20 cellular contexts compared by ENCODE assay signal in the genomic region with DNA sequence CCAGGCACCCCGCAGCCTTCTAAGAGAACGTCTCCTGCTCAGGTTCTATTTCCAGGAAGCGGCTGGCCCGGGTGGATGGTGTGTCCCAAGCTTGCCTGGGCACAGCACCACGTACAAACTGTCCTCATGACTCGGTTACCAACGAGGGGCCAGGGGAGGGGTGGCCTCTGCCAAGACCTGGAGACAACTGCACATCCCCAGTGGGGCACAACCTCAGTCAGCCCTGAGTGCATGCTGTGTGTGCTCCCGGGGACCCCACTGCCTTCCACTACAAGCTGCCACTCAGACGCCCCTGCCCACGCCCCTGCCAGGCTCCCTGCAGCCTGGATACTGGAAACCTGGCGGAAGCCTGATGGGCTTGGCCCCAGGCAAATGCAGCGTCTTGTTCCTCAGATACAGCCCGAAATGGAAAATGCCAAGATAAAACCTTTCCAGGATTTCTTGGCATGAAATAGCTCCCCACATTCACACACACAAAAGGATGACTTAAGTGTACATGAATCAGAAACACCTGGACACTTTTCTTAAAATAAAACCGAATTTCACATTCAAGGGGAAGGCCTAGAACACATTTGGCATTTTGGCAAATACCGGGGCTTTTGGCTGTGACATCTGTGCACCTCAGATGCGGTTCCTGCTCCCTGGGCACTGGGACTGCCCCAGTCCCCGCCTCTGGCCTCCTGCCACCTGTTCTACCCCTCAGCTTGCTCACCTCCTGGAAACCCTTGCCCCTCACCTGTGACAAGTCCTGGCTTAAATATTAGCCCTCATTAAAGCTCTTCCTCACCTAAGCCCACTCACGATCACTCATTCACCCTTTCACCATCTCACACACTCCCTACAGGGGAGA.
A peak's percentile ranks its signal among the peaks of the same experiment; 100 is the strongest.
DNase-seq lines count a peak whose midpoint lies in the region; ATAC-seq and TF ChIP-seq lines count a peak whose summit lies in the region.
"Had no signal": no experiment of that assay in that cellular context is flagged by ENCODE, and none has a peak within 500 bp of the region (broad histone marks: within the 10 kb centered on the region; RNA-seq: fewer than 3 reads in every experiment).

No MANE protein-coding gene starts in this region.

- H3K27me3 Mint-ChIP-seq in neural crest cell (ENCODE audit: low read depth): no peaks in the 10 kb centered on the region
- H3K27me3 Mint-ChIP-seq: activated naive CD8-positive, alpha-beta T cell had no signal

- DNase-seq in D341Med (ENCODE audit: low spot score): peak; percentile 21
- peak; percentile 85 for DNase-seq in Right ventricle myocardium inferior (ENCODE audit: missing footprints)
- no peak for DNase-seq in neural crest cell (ENCODE audit: low read depth, low spot score)
- no peak for DNase-seq in NCI-H2196 (lab: John Stamatoyannopoulos, UW; ENCODE audit: unreplicated experiment)
- no peak for DNase-seq in SW480 (ENCODE audit: low spot score)
- DNase-seq in activated effector memory CD4-positive, alpha-beta T cell treated with Interleukin-2 at 50 U/mL for 16 hours: no peak
- DNase-seq: activated CD4-positive, CD25-positive, alpha-beta regulatory T cell; effector CD8-positive, alpha-beta T cell; NCI-H1048; NCI-H2081 treated with DMSO at 0.1 percent for 48 hours; NCI-H526; SIG-M5; stimulated activated CD4-positive, alpha-beta T cell treated with anti-CD3 and anti-CD28 coated beads, Interleukin-15, amount 100 ng/mL, for 24 hours; stimulated activated naive CD4-positive, alpha-beta T cell; upper lobe of left lung had no signal

- H3K9me3 Mint-ChIP-seq in neural crest cell: peaks cover 4% of the 10 kb centered on the region
- H3K9me3 Mint-ChIP-seq: T-helper 1 cell treated with Interleukin-12 subunit alpha and Interleukin-12 subunit beta and Interleukin-4 antibody, amounts not matched to agents 30 μg/mL and 1 μg/mL, for 36 hours had no signal

- H3K4me1 Mint-ChIP-seq in neural crest cell: peaks cover 30% of the 10 kb centered on the region

- intact Hi-C loops in Right ventricle myocardium inferior (cut with DNase I): loop anchor here (1.0 kb wide), 2 partner anchors 19 to 66 kb away; no protein-coding TSS in a partner anchor

- H3K36me3 Mint-ChIP-seq in neural crest cell (ENCODE audit: low read depth): peaks cover 5% of the 10 kb centered on the region
- H3K36me3 Mint-ChIP-seq: activated naive CD8-positive, alpha-beta T cell had no signal

- H3K27ac ChIP-seq in angular gyrus (ENCODE audit: low read depth, low read length): peak overlapping the region; percentile 65
- H3K27ac ChIP-seq: A549, upper lobe of left lung had no signal

- no peak overlapping the region for H3K4me3 Mint-ChIP-seq in neural crest cell
- H3K4me3 Mint-ChIP-seq: activated naive CD8-positive, alpha-beta T cell; T-helper 1 cell treated with Interleukin-12 subunit alpha and Interleukin-12 subunit beta and Interleukin-4 antibody, amounts not matched to agents 30 μg/mL and 1 μg/mL, for 36 hours had no signal

- peak overlapping the region; percentile 27 for H3K27ac Mint-ChIP-seq in neural crest cell (ENCODE audit: unreplicated experiment)
- H3K27ac Mint-ChIP-seq: activated naive CD8-positive, alpha-beta T cell; T-helper 1 cell treated with Interleukin-12 subunit alpha and Interleukin-12 subunit beta and Interleukin-4 antibody, amounts not matched to agents 30 μg/mL and 1 μg/mL, for 36 hours had no signal

- TF ChIP-seq CTCF in neural crest cell (conservative IDR thresholded peaks at IDR 0.05): no peak

- peak; percentile 93 for ATAC-seq in Right ventricle myocardium inferior
- no peak for ATAC-seq in HG02763 (IDR thresholded peaks at IDR 0.05; ENCODE audit: unreplicated experiment)
- ATAC-seq: A549 had no signal

Comparison
In these comparisons a context has a peak if more than half of its experiments do, and no peak if none do; other contexts are left out.
1. DNase-seq: peak in D341Med (single experiment) and Right ventricle myocardium inferior (single experiment); none in neural crest cell (single experiment), NCI-H2196 (single experiment), SW480 (single experiment) and activated effector memory CD4-positive, alpha-beta T cell treated with Interleukin-2 at 50 U/mL for 16 hours (single experiment).